Comparison of ENCODE assay signal across 17 cellular contexts in genomic region chr13:62432906-62433305, GRCh38.
DNase-seq lines count a peak whose midpoint lies in the region; TF ChIP-seq lines count a peak whose summit lies in the region.
"Had no signal": no experiment of that assay in that cellular context is flagged by ENCODE, and none has a peak within 500 bp of the region (broad histone marks: within the 10 kb centered on the region; RNA-seq: fewer than 3 reads in every experiment).

No MANE protein-coding gene starts in this region.

- no peaks in the 10 kb centered on the region for H3K9me3 ChIP-seq in PC-9 (ENCODE audit: insufficient read depth, low read depth)
- H3K9me3 ChIP-seq: BLaER1 had no signal

- intact Hi-C loops in PC-9 (cut with micrococcal nuclease; ENCODE audit: unreplicated experiment), result no loop called here

- H3K4me3 ChIP-seq in PC-9, result no peak overlapping the region
- H3K4me3 ChIP-seq: BLaER1, K562 had no signal

- no peak overlapping the region for H3K27ac ChIP-seq in PC-9
- H3K27ac ChIP-seq: BLaER1, HL-60 had no signal

- H3K27me3 ChIP-seq in PC-9 (ENCODE audit: insufficient read depth, low read depth), result no peaks in the 10 kb centered on the region
- H3K27me3 ChIP-seq: BLaER1 had no signal

- H3F3A ChIP-seq in PC-9 (ENCODE audit: insufficient read depth, low read depth), result no peaks in the 10 kb centered on the region

- CTCF ChIA-PET in PC-9 (lab: Charles Lee), result no interaction called here

- H3K4me2 ChIP-seq in PC-9, result no peak overlapping the region
- H3K4me2 ChIP-seq: BLaER1 had no signal

- H3K36me3 ChIP-seq in PC-9 (ENCODE audit: low read depth), result no peaks in the 10 kb centered on the region
- H3K36me3 ChIP-seq: BLaER1 had no signal

- peak; percentile 52 for DNase-seq in DMS53 (lab: John Stamatoyannopoulos, UW)
- DNase-seq in DMS53 treated with DMSO at 0.1 percent for 48 hours (lab: John Stamatoyannopoulos, UW; ENCODE audit: unreplicated experiment), result no peak
- peak; percentile 25 for DNase-seq in NAMALWA (ENCODE audit: low spot score)
- DNase-seq in NCI-H69 (lab: John Stamatoyannopoulos, UW), result peak; percentile 43
- DNase-seq in superior temporal gyrus (ENCODE audit: extremely low spot score), result no peak
- no peak for DNase-seq in DMS79 treated with DMSO at 0.1 percent for 48 hours (lab: John Stamatoyannopoulos, UW)
- DNase-seq in C1 segment of cervical spinal cord (lab: John Stamatoyannopoulos, UW), result no peak
- DNase-seq in PC-9, result no peak
- DNase-seq: 8988T; AML-193; CD4-positive, CD25-positive, alpha-beta regulatory T cell; DMS79; EL; HCEC 1CT had no signal

- no peak for TF ChIP-seq CTCF in PC-9 (conservative IDR thresholded peaks at IDR 0.05)

- H3K4me1 ChIP-seq in PC-9 (replicated peaks; ENCODE audit: insufficient read depth), result no peaks in the 10 kb centered on the region
- H3K4me1 ChIP-seq: BLaER1 had no signal

- no peaks in the 10 kb centered on the region for H3K79me2 ChIP-seq in PC-9 (ENCODE audit: low read depth)

- BruUV-seq in PC-9 (replicated peaks; lab: Mats Ljungman, UMichigan), result no TSS peak

- no peaks in the 10 kb centered on the region for H4K20me1 ChIP-seq in PC-9 (ENCODE audit: insufficient read depth)
- H4K20me1 ChIP-seq: BLaER1 had no signal

- no peak overlapping the region for H2AFZ ChIP-seq in PC-9

- POLR2A ChIA-PET in PC-9 (lab: Charles Lee; ENCODE audit: unreplicated experiment), result no interaction called here

- H3K9me2 ChIP-seq in PC-9 (ENCODE audit: insufficient read depth), result no peaks in the 10 kb centered on the region

Comparison
In these comparisons a context has a peak if more than half of its experiments do, and no peak if none do; other contexts are left out.
1. DNase-seq: peak in DMS53 (single experiment), NAMALWA (single experiment) and NCI-H69 (single experiment); none in DMS53 treated with DMSO at 0.1 percent for 48 hours (single experiment), superior temporal gyrus (single experiment), DMS79 treated with DMSO at 0.1 percent for 48 hours (single experiment), C1 segment of cervical spinal cord (0 of 14) and PC-9 (0 of 2).